ENCODE assay signal across 1 cellular context in the genomic region with DNA sequence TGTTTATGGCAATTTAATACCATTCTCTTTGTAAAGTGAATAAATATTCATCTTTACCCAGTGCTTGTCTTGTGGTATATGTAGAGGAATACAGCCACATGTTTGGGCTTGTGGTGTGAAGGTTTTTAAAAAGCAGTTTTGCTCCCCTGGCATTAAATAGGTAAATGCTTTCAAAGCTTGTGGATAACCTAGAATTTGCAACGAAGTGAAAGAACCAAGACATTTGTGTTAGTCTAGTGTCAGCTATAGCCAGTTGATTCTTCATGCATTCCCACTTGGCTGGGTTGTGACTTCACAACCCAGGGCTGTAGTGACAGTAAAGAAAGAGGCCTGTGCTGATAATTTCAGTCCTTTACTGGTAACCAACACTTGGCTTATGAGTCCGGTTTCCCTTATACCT.
TF ChIP-seq lines count a peak whose summit lies in the region.

No MANE protein-coding gene starts in this region.

TF ChIP-seq in HepG2, 621 proteins besides CTCF, POLR2A, EP300 and RAD21 (continued from another document):
- TF ChIP-seq, protein P1, sequence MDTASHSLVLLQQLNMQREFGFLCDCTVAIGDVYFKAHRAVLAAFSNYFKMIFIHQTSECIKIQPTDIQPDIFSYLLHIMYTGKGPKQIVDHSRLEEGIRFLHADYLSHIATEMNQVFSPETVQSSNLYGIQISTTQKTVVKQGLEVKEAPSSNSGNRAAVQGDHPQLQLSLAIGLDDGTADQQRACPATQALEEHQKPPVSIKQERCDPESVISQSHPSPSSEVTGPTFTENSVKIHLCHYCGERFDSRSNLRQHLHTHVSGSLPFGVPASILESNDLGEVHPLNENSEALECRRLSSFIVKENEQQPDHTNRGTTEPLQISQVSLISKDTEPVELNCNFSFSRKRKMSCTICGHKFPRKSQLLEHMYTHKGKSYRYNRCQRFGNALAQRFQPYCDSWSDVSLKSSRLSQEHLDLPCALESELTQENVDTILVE (CRISPR knock-in tag; IDR thresholded peaks at IDR 0.05): no peak
- TF ChIP-seq ZNF512 (CRISPR knock-in tag; IDR thresholded peaks at IDR 0.05): no peak
- no peak for TF ChIP-seq ZNF883 (CRISPR knock-in tag; IDR thresholded peaks at IDR 0.05; ENCODE audit: not compliant biosample characterization)
- TF ChIP-seq CEBPZ (IDR thresholded peaks at IDR 0.05; ENCODE audit: low read length): no peak
- no peak for TF ChIP-seq ZNF597 (CRISPR knock-in tag; IDR thresholded peaks at IDR 0.05)
- TF ChIP-seq HNF4G (IDR thresholded peaks at IDR 0.05; ENCODE audit: borderline replicate concordance, low read depth, low read length): no peak
- no peak for TF ChIP-seq HNF4G (CRISPR knock-in tag; IDR thresholded peaks at IDR 0.05; ENCODE audit: borderline replicate concordance, low read depth)
- no peak for TF ChIP-seq ZNF17 (CRISPR knock-in tag; IDR thresholded peaks at IDR 0.05)
- no peak for TF ChIP-seq ZNF615 (CRISPR knock-in tag; IDR thresholded peaks at IDR 0.05; ENCODE audit: borderline replicate concordance)
TF ChIP-seq in HepG2: peak in this region for 4.
